ENCODE assay signal across 23 cellular contexts in the genomic region with DNA sequence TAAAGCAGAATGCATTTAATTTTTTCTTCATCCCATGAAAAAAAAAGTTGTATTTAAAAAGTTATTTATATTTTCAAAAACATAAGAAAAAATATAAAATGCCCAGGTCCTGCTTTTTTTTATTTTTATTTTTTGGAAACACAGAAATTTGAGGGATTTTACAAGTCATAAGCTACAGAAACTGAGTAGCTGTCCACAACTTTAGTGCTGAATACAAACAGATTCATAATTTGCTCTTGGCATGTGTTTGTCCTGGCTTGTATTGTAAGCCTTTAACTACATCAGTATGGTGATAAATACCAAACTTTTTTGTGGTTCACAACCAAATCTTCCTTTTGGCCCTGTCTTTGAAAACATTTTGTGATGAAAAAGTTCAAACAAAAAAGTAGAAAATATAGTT. TPM values are rescaled to one million over a fixed set of nuclear protein-coding genes. Genes with fewer than 3 reads are reported as not detected.
DNase-seq lines count a peak whose midpoint lies in the region; FAIRE-seq and TF ChIP-seq lines count a peak whose summit lies in the region.
"Had no signal": no experiment of that assay in that cellular context is flagged by ENCODE, and none has a peak within 500 bp of the region (broad histone marks: within the 10 kb centered on the region; RNA-seq: fewer than 3 reads in every experiment).

No MANE protein-coding gene starts in this region.

- no peak overlapping the region for H3K9ac ChIP-seq in adipocyte (ENCODE audit: low read length)

- peak; percentile 19 for FAIRE-seq in A204.1 (lab: Jason Lieb, UNC)

- TF ChIP-seq CTCF in HEK293 (tag by site-specific recombination; IDR thresholded peaks at IDR 0.05) (no peak), fibroblast of mammary gland (conservative IDR thresholded peaks at IDR 0.05; ENCODE audit: control insufficient read depth, insufficient read depth, low read depth, low read length) (no peak), BE2C (IDR thresholded peaks at IDR 0.05; ENCODE audit: low read depth, low read length) (no peak)

- no peaks in the 10 kb centered on the region for H3K4me1 ChIP-seq in HEK293 (ENCODE audit: control insufficient read depth, insufficient read depth, low read length)
- H3K4me1 ChIP-seq in adipocyte (ENCODE audit: control insufficient read depth, insufficient read depth, low read length), result no peaks in the 10 kb centered on the region
- peaks cover 3% of the 10 kb centered on the region; the same call in 1 of the 2 replicates for H3K4me1 ChIP-seq in BE2C
- H3K4me1 ChIP-seq: breast epithelium, esophagus muscularis mucosa, heart right ventricle, lower lobe of right lung had no signal

- H3K4me3 ChIP-seq in HEK293 (ENCODE audit: low read depth, low read length), result no peak overlapping the region
- H3K4me3 ChIP-seq in adipocyte (ENCODE audit: low read length), result no peak overlapping the region
- no peak overlapping the region for H3K4me3 ChIP-seq in fibroblast of mammary gland (ENCODE audit: control insufficient read depth, low read depth, low read length)
- no peak overlapping the region for H3K4me3 ChIP-seq in BE2C (ENCODE audit: low read depth, low read length)
- H3K4me3 ChIP-seq: breast epithelium, esophagus muscularis mucosa, heart right ventricle, lower lobe of right lung had no signal

- CTCF ChIA-PET in HEK293 (lab: Yijun Ruan, JAX), result interaction anchor here (0.6 to 1.0 kb wide), 4 partner anchors 248 to 1528 kb away, joined by 4 to 5 read pairs (median 4); no protein-coding TSS in a partner anchor

- POLR2A ChIA-PET in HEK293 (lab: Yijun Ruan, JAX), result no interaction called here

- no peaks in the 10 kb centered on the region for H3K36me3 ChIP-seq in HEK293 (ENCODE audit: control insufficient read depth in 2 of 2, insufficient read depth in 1 of 2, low read length in 2 of 2)
- no peaks in the 10 kb centered on the region for H3K36me3 ChIP-seq in adipocyte (ENCODE audit: control insufficient read depth, insufficient read depth, low read length, severe bottlenecking)
- no peaks in the 10 kb centered on the region for H3K36me3 ChIP-seq in BE2C
- H3K36me3 ChIP-seq: breast epithelium, esophagus muscularis mucosa, heart right ventricle, lower lobe of right lung had no signal

- no peak overlapping the region for H3K27ac ChIP-seq in HEK293 (ENCODE audit: extremely low read depth, low read depth, low read length)
- H3K27ac ChIP-seq: breast epithelium, esophagus muscularis mucosa, heart right ventricle, lower lobe of right lung had no signal

- no peaks in the 10 kb centered on the region for H3K27me3 ChIP-seq in adipocyte (replicated peaks; ENCODE audit: control insufficient read depth, insufficient read depth, low read length)
- no peaks in the 10 kb centered on the region for H3K27me3 ChIP-seq in BE2C
- H3K27me3 ChIP-seq: breast epithelium, esophagus muscularis mucosa, heart right ventricle had no signal

- H3K9me3 ChIP-seq in HEK293 (ENCODE audit: control insufficient read depth, insufficient read depth, low read depth, low read length) (no peaks in the 10 kb centered on the region), adipocyte (ENCODE audit: control insufficient read depth, low read length) (no peaks in the 10 kb centered on the region), BE2C (no peaks in the 10 kb centered on the region)
- H3K9me3 ChIP-seq: breast epithelium, esophagus muscularis mucosa, heart right ventricle, lower lobe of right lung had no signal

- DNase-seq in adipocyte (ENCODE audit: low read depth) (peak; percentile 44), fibroblast of mammary gland (ENCODE audit: low read depth) (peak; percentile 43), DMS79 (lab: John Stamatoyannopoulos, UW) (no peak), BE2C (no peak), NCI-H345 (lab: John Stamatoyannopoulos, UW) (no peak)
- DNase-seq in activated CD4-positive, alpha-beta T cell treated with anti-CD3 and anti-CD28 coated beads, Interleukin-2, amount 50 U/mL, for 1 hour, result no peak
- DNase-seq: activated CD4-positive, alpha-beta T cell treated with anti-CD3 and anti-CD28 coated beads for 4 hours; activated CD8-positive, alpha-beta memory T cell treated with anti-CD3 and anti-CD28 coated beads, Interleukin-2, amount 10 ng/mL, durations not matched to agents 7 days and 5 days; activated naive CD8-positive, alpha-beta T cell treated with anti-CD3 and anti-CD28 coated beads, Interleukin-2, amount 10 ng/mL, durations not matched to agents 7 days and 5 days; CD8-positive, alpha-beta memory T cell; DND-41; heart right ventricle; immature natural killer cell; lower lobe of right lung; NCI-H2029 treated with DMSO at 0.1 percent for 48 hours; NCI-H446 treated with DMSO at 0.1 percent for 48 hours; occipital lobe; RPMI8226; stimulated activated CD4-positive, alpha-beta T cell treated with anti-CD3 and anti-CD28 coated beads, Interleukin-15, amount 100 ng/mL, for 24 hours had no signal

TF ChIP-seq in HEK293, 187 proteins besides CTCF, POLR2A, EP300 and RAD21:
- TF ChIP-seq, protein P1, sequence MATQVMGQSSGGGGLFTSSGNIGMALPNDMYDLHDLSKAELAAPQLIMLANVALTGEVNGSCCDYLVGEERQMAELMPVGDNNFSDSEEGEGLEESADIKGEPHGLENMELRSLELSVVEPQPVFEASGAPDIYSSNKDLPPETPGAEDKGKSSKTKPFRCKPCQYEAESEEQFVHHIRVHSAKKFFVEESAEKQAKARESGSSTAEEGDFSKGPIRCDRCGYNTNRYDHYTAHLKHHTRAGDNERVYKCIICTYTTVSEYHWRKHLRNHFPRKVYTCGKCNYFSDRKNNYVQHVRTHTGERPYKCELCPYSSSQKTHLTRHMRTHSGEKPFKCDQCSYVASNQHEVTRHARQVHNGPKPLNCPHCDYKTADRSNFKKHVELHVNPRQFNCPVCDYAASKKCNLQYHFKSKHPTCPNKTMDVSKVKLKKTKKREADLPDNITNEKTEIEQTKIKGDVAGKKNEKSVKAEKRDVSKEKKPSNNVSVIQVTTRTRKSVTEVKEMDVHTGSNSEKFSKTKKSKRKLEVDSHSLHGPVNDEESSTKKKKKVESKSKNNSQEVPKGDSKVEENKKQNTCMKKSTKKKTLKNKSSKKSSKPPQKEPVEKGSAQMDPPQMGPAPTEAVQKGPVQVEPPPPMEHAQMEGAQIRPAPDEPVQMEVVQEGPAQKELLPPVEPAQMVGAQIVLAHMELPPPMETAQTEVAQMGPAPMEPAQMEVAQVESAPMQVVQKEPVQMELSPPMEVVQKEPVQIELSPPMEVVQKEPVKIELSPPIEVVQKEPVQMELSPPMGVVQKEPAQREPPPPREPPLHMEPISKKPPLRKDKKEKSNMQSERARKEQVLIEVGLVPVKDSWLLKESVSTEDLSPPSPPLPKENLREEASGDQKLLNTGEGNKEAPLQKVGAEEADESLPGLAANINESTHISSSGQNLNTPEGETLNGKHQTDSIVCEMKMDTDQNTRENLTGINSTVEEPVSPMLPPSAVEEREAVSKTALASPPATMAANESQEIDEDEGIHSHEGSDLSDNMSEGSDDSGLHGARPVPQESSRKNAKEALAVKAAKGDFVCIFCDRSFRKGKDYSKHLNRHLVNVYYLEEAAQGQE (tag by site-specific recombination; IDR thresholded peaks at IDR 0.05), result peak; percentile 86
- TF ChIP-seq ZNF76 (tag by site-specific recombination; IDR thresholded peaks at IDR 0.05; ENCODE audit: borderline replicate concordance, low read depth), result no peak

RNA-seq across cellular contexts. Expression of gene PLCXD3, which starts 7.5 kb away (rescaled TPM):
- polyA plus RNA-seq in BE2C (2012; ENCODE audit: insufficient read depth, insufficient read length, low read depth), result 2.2 TPM
- polyA plus RNA-seq: CD8-positive, alpha-beta memory T cell; immature natural killer cell had no signal

Comparison
In these comparisons a context has a peak if more than half of its experiments do, and no peak if none do; other contexts are left out.
1. DNase-seq: peak in adipocyte (single experiment) and fibroblast of mammary gland (single experiment); none in DMS79 (single experiment), BE2C (single experiment), NCI-H345 (single experiment) and activated CD4-positive, alpha-beta T cell treated with anti-CD3 and anti-CD28 coated beads, Interleukin-2, amount 50 U/mL, for 1 hour (single experiment).